Comparison of ENCODE assay signal across 17 cellular contexts in the genomic region with DNA sequence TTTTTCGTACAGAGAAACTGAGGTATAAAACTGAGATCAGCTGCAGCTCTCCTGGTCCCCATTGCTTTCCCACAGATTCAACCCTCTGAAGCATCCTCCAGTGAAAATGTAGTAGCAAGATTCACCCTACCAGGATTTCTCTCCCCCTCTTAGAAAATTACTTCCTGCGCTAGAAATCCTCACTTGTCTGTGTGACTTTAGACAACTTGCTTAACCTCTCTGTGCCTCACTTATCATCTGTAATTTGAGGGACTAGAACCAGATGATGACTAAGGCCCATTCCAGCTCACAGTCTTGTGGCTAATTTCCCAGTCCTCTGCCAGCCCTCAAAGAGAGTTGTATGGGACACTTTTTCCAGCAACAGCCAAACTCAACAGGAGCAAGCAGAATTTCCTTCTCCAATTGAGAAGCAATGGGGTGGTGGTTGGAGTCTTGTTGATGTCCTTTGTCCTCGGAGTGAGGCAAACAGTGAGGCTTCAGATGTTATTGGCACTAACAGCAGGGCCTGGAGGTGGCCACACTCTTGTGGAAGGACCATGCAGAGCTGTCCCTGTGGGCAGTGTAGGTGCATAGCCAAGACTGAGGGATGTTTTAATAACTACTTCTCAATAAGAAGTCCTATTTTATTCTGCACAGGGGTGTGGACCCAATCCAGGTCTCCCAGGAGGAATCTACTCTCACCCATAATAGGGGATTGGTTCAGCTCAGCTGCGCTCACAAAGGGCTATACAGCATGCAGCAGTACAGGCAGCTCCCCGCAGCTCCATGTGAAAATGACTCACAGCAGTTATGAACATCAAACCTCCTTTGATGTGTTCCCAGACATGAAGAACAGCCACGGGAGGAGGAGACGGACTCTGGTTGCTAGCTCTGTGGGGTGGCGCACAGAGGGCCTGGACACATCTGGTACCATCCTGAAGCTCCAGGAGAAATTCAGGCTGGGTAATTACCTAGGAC.
DNase-seq lines count a peak whose midpoint lies in the region; ATAC-seq, FAIRE-seq and TF ChIP-seq lines count a peak whose summit lies in the region.
"Had no signal": no experiment of that assay in that cellular context is flagged by ENCODE, and none has a peak within 500 bp of the region (broad histone marks: within the 10 kb centered on the region; RNA-seq: fewer than 3 reads in every experiment).

No MANE protein-coding gene starts in this region.

- no peaks in the 10 kb centered on the region for H3K36me3 Mint-ChIP-seq in activated B cell treated with CpG ODN at 0.5 μM for 24 hours (ENCODE audit: low read depth)

- no peak overlapping the region for H3K27ac ChIP-seq in HEK293 (ENCODE audit: extremely low read depth, low read depth, low read length)
- H3K27ac ChIP-seq: left lung had no signal

- intact Hi-C loops in activated B cell treated with CpG ODN at 0.5 μM for 24 hours (cut with micrococcal nuclease) = loop anchor here (5.0 to 10.0 kb wide), 3 partner anchors 378 to 916 kb away; a partner anchor contains a TSS

- no peaks in the 10 kb centered on the region for H3K9me3 ChIP-seq in HEK293 (ENCODE audit: control insufficient read depth, insufficient read depth, low read depth, low read length)
- H3K9me3 ChIP-seq: left lung had no signal

- CTCF ChIA-PET in HEK293 (lab: Yijun Ruan, JAX) (interaction anchor here (0.9 to 9.6 kb wide), 16 partner anchors 8 to 464 kb away, joined by 3 to 209 read pairs (median 4); no protein-coding TSS in a partner anchor), activated B cell treated with CpG ODN at 0.5 μM for 24 hours (lab: Charles Lee) (interaction anchor here (1.0 to 6.0 kb wide), 15 partner anchors 14 to 597 kb away, joined by 3 to 202 read pairs (median 5); no protein-coding TSS in a partner anchor)

- DNase-seq in activated B cell treated with CpG ODN at 0.5 μM for 24 hours (no peak), foreskin fibroblast (peak; percentile 36 to 37), smooth muscle cell of the brain vasculature (ENCODE audit: low read depth, low spot score) (peak; percentile 91), NK-92 (lab: John Stamatoyannopoulos, UW; ENCODE audit: unreplicated experiment) (no peak), DMS79 (lab: John Stamatoyannopoulos, UW) (no peak), RCC 7860 (ENCODE audit: low spot score) (no peak)
- DNase-seq: activated T-cell treated with anti-CD3 and anti-CD28 coated beads, Interleukin-2, amount 50 U/mL, for 4 hours; central memory CD4-positive, alpha-beta T cell; MM.1S; NCI-H510A; Right ventricle myocardium superior; stimulated activated CD4-positive, alpha-beta T cell treated with anti-CD3 and anti-CD28 coated beads, Interleukin-1b, Interleukin-23, amount 100 ng/mL, for 48 hours had no signal

- H3K4me3 ChIP-seq in HEK293 (ENCODE audit: low read depth, low read length) (no peak overlapping the region), foreskin fibroblast (ENCODE audit: low read depth in 1 of 2, low read length in 2 of 2) (no peak overlapping the region)
- H3K4me3 ChIP-seq: left lung had no signal

- H3K4me1 ChIP-seq in HEK293 (ENCODE audit: control insufficient read depth, insufficient read depth, low read length) = no peaks in the 10 kb centered on the region

- no peak for TF ChIP-seq CTCF in HEK293 (tag by site-specific recombination; IDR thresholded peaks at IDR 0.05)
- no peak for TF ChIP-seq CTCF in activated B cell treated with CpG ODN at 0.5 μM for 24 hours (IDR thresholded peaks at IDR 0.05)
- no peak for TF ChIP-seq CTCF in foreskin fibroblast (IDR thresholded peaks at IDR 0.05; ENCODE audit: low read depth, low read length)

- no peaks in the 10 kb centered on the region for H3K9me3 Mint-ChIP-seq in activated B cell treated with CpG ODN at 0.5 μM for 24 hours
- H3K9me3 Mint-ChIP-seq: activated T-cell treated with anti-CD3 and anti-CD28 coated beads, Interleukin-2, amount 50 U/mL, for 4 hours; stimulated activated naive CD8-positive, alpha-beta T cell treated with anti-CD3 and anti-CD28 coated beads, Interleukin-15, Interleukin-2, amounts not matched to agents 100 ng/mL and 50 ng/mL, for 24 hours had no signal

- no peak for ATAC-seq in activated B cell treated with CpG ODN at 0.5 μM for 24 hours (ENCODE audit: low read depth)
- ATAC-seq in GM21381 (IDR thresholded peaks at IDR 0.05; ENCODE audit: unreplicated experiment) = no peak
- ATAC-seq: activated T-cell treated with anti-CD3 and anti-CD28 coated beads, Interleukin-2, amount 50 U/mL, for 4 hours; left lung had no signal

- H3K27me3 Mint-ChIP-seq in activated B cell treated with CpG ODN at 0.5 μM for 24 hours = no peaks in the 10 kb centered on the region
- H3K27me3 Mint-ChIP-seq: stimulated activated naive CD8-positive, alpha-beta T cell treated with anti-CD3 and anti-CD28 coated beads, Interleukin-15, Interleukin-2, amounts not matched to agents 100 ng/mL and 50 ng/mL, for 24 hours had no signal

- H3K4me3 Mint-ChIP-seq in activated B cell treated with CpG ODN at 0.5 μM for 24 hours = no peak overlapping the region
- H3K4me3 Mint-ChIP-seq: activated T-cell treated with anti-CD3 and anti-CD28 coated beads, Interleukin-2, amount 50 U/mL, for 4 hours; stimulated activated naive CD8-positive, alpha-beta T cell treated with anti-CD3 and anti-CD28 coated beads, Interleukin-15, Interleukin-2, amounts not matched to agents 100 ng/mL and 50 ng/mL, for 24 hours had no signal

- POLR2A ChIA-PET in HEK293 (lab: Yijun Ruan, JAX) (no interaction called here), activated B cell treated with CpG ODN at 0.5 μM for 24 hours (lab: Charles Lee) (interaction anchor here (1.0 to 5.0 kb wide), 4 partner anchors 84 to 181 kb away, joined by 5 to 42 read pairs (median 12); no protein-coding TSS in a partner anchor)

- peak overlapping the region; percentile 30 for H3K27ac Mint-ChIP-seq in activated B cell treated with CpG ODN at 0.5 μM for 24 hours
- H3K27ac Mint-ChIP-seq: stimulated activated naive CD8-positive, alpha-beta T cell treated with anti-CD3 and anti-CD28 coated beads, Interleukin-15, Interleukin-2, amounts not matched to agents 100 ng/mL and 50 ng/mL, for 24 hours had no signal

- H3K36me3 ChIP-seq in HEK293 (ENCODE audit: control insufficient read depth in 2 of 2, insufficient read depth in 1 of 2, low read length in 2 of 2) = no peaks in the 10 kb centered on the region
- H3K36me3 ChIP-seq: left lung had no signal

- peaks cover 75% of the 10 kb centered on the region for H3K4me1 Mint-ChIP-seq in activated B cell treated with CpG ODN at 0.5 μM for 24 hours

- no peak for FAIRE-seq in RCC 7860 (lab: Jason Lieb, UNC)
- FAIRE-seq: D721Med had no signal

TF ChIP-seq in HEK293, 187 proteins besides CTCF, POLR2A, EP300 and RAD21:
- TF ChIP-seq EGR2 (tag by site-specific recombination; IDR thresholded peaks at IDR 0.05; ENCODE audit: low read depth) (no peak), ZNF768 (tag by site-specific recombination; IDR thresholded peaks at IDR 0.05) (0 out of 2 replicates have a peak, but pooled peaks have one; percentile 41), ZIC2 (tag by site-specific recombination; IDR thresholded peaks at IDR 0.05) (peak; percentile 96), ZNF335 (tag by site-specific recombination; conservative IDR thresholded peaks at IDR 0.05) (no peak)
- TF ChIP-seq, protein P1, sequence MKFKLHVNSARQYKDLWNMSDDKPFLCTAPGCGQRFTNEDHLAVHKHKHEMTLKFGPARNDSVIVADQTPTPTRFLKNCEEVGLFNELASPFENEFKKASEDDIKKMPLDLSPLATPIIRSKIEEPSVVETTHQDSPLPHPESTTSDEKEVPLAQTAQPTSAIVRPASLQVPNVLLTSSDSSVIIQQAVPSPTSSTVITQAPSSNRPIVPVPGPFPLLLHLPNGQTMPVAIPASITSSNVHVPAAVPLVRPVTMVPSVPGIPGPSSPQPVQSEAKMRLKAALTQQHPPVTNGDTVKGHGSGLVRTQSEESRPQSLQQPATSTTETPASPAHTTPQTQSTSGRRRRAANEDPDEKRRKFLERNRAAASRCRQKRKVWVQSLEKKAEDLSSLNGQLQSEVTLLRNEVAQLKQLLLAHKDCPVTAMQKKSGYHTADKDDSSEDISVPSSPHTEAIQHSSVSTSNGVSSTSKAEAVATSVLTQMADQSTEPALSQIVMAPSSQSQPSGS (tag by site-specific recombination; IDR thresholded peaks at IDR 0.05; ENCODE audit: low read depth) = no peak
- TF ChIP-seq, protein P2, sequence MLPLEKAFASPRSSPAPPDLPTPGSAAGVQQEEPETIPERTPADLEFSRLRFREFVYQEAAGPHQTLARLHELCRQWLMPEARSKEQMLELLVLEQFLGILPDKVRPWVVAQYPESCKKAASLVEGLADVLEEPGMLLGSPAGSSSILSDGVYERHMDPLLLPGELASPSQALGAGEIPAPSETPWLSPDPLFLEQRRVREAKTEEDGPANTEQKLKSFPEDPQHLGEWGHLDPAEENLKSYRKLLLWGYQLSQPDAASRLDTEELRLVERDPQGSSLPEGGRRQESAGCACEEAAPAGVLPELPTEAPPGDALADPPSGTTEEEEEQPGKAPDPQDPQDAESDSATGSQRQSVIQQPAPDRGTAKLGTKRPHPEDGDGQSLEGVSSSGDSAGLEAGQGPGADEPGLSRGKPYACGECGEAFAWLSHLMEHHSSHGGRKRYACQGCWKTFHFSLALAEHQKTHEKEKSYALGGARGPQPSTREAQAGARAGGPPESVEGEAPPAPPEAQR (tag by site-specific recombination; IDR thresholded peaks at IDR 0.05) = no peak
TF ChIP-seq in HEK293: peak in this region for 2.

Comparison
In these comparisons a context has a peak if more than half of its experiments do, and no peak if none do; other contexts are left out.
1. DNase-seq: peak in foreskin fibroblast (2 of 2) and smooth muscle cell of the brain vasculature (single experiment); none in activated B cell treated with CpG ODN at 0.5 μM for 24 hours (single experiment), NK-92 (single experiment), DMS79 (single experiment) and RCC 7860 (single experiment).